8 cellular contexts compared by ENCODE assay signal in genomic region chrX:18984381-18985185, GRCh38. TPM values are rescaled to one million over a fixed set of nuclear protein-coding genes. Genes with fewer than 3 reads are reported as not detected.
A peak's percentile ranks its signal among the peaks of the same experiment; 100 is the strongest.
DNase-seq lines count a peak whose midpoint lies in the region; ATAC-seq and TF ChIP-seq lines count a peak whose summit lies in the region.

No MANE protein-coding gene starts in this region.

- DNase-seq in GM10248 (ENCODE audit: extremely low spot score) (peak; percentile 88), HFFc6 (peak; percentile 55), NAMALWA (ENCODE audit: low spot score) (peak; percentile 85), SJSA1 (ENCODE audit: low read depth in 1 of 2, low spot score in 2 of 2) (peak; percentile 77 to 90), germinal center (ENCODE audit: low spot score) (peak; percentile 89), omental fat pad (ENCODE audit: low spot score) (peak; percentile 36)
- peak; percentile 86 for DNase-seq in activated naive CD4-positive, alpha-beta T cell treated with anti-CD3 and anti-CD28 coated beads, Interleukin-2, amount 10 ng/mL, durations not matched to agents 7 days and 5 days

- peaks cover 26% of the 10 kb centered on the region for H3K4me1 Mint-ChIP-seq in HFFc6 (ENCODE audit: low read depth)
- peaks cover 21% of the 10 kb centered on the region for H3K4me1 Mint-ChIP-seq in activated naive CD4-positive, alpha-beta T cell treated with anti-CD3 and anti-CD28 coated beads, Interleukin-2, amount 10 ng/mL, durations not matched to agents 7 days and 5 days

- H3K9me3 ChIP-seq in SJSA1 (replicated peaks) (no peaks in the 10 kb centered on the region), thymus (ENCODE audit: control insufficient read depth) (no peaks in the 10 kb centered on the region)

- H3K4me1 ChIP-seq in SJSA1 (replicated peaks) (peaks cover 9% of the 10 kb centered on the region), thymus (ENCODE audit: control insufficient read depth, insufficient read depth, low read length) (peaks cover 8% of the 10 kb centered on the region)

- peak; percentile 95 for ATAC-seq in omental fat pad (ENCODE audit: low FRiP score)

- H3K4me3 ChIP-seq in SJSA1 (peak overlapping the region; percentile 82), thymus (ENCODE audit: low read length) (peak overlapping the region; percentile 71)

- H3K27me3 ChIP-seq in SJSA1 (replicated peaks) (no peaks in the 10 kb centered on the region), thymus (ENCODE audit: control insufficient read depth, insufficient read depth) (no peaks in the 10 kb centered on the region)

- peak overlapping the region; percentile 88 for H3K27ac Mint-ChIP-seq in HFFc6
- H3K27ac Mint-ChIP-seq in activated naive CD4-positive, alpha-beta T cell treated with anti-CD3 and anti-CD28 coated beads, Interleukin-2, amount 10 ng/mL, durations not matched to agents 7 days and 5 days, result peak overlapping the region; percentile 89

- H3K36me3 ChIP-seq in SJSA1 (no peaks in the 10 kb centered on the region), thymus (ENCODE audit: control insufficient read depth, insufficient read depth) (no peaks in the 10 kb centered on the region)

- H3K4me3 Mint-ChIP-seq in HFFc6, result peak overlapping the region; percentile 92
- peak overlapping the region; percentile 82 for H3K4me3 Mint-ChIP-seq in activated naive CD4-positive, alpha-beta T cell treated with anti-CD3 and anti-CD28 coated beads, Interleukin-2, amount 10 ng/mL, durations not matched to agents 7 days and 5 days

- no peaks in the 10 kb centered on the region for H3K9me3 Mint-ChIP-seq in HFFc6
- no peaks in the 10 kb centered on the region for H3K9me3 Mint-ChIP-seq in activated naive CD4-positive, alpha-beta T cell treated with anti-CD3 and anti-CD28 coated beads, Interleukin-2, amount 10 ng/mL, durations not matched to agents 7 days and 5 days

- H3K27ac ChIP-seq in SJSA1, result peak overlapping the region; percentile 87
- H3K27ac ChIP-seq in thymus (ENCODE audit: low read depth), result peak overlapping the region; percentile 85

- CTCF ChIA-PET in GM10248 (lab: Yijun Ruan, JAX), result interaction anchor here (2.1 kb wide), 1 partner anchor 11 kb away, joined by 8 read pairs; no protein-coding TSS in a partner anchor
- CTCF ChIA-PET in activated naive CD4-positive, alpha-beta T cell treated with anti-CD3 and anti-CD28 coated beads, Interleukin-2, amount 10 ng/mL, durations not matched to agents 7 days and 5 days (lab: Charles Lee), result no interaction called here

- H3K36me3 Mint-ChIP-seq in HFFc6 (ENCODE audit: low read depth), result no peaks in the 10 kb centered on the region; the same call in 1 of the 2 replicates
- H3K36me3 Mint-ChIP-seq in activated naive CD4-positive, alpha-beta T cell treated with anti-CD3 and anti-CD28 coated beads, Interleukin-2, amount 10 ng/mL, durations not matched to agents 7 days and 5 days, result no peaks in the 10 kb centered on the region

- TF ChIP-seq CTCF in GM10248 (IDR thresholded peaks at IDR 0.05; ENCODE audit: control extremely low read depth, extremely low read depth, low read depth, missing control alignments), result peak; percentile 10
- TF ChIP-seq CTCF in HFFc6 (IDR thresholded peaks at IDR 0.05), result peak; percentile 73
- TF ChIP-seq CTCF in omental fat pad (IDR thresholded peaks at IDR 0.05), result no peak

- H3K27me3 Mint-ChIP-seq in HFFc6 (ENCODE audit: insufficient read depth), result peaks cover 2% of the 10 kb centered on the region; the same call in 1 of the 2 replicates
- no peaks in the 10 kb centered on the region for H3K27me3 Mint-ChIP-seq in activated naive CD4-positive, alpha-beta T cell treated with anti-CD3 and anti-CD28 coated beads, Interleukin-2, amount 10 ng/mL, durations not matched to agents 7 days and 5 days

- POLR2A ChIA-PET in GM10248 (lab: Yijun Ruan, JAX), result no interaction called here

- under 1% methylated on average over 68 of the region's 71 CpGs for WGBS in thymus

RNA-seq across cellular contexts. Expression of gene PHKA2, which starts 0.7 kb away (rescaled TPM):
- 10 to 100 TPM; 12.2 to 18.2 (median 16.9) TPM for total RNA-seq in HFFc6 (2021; fragmentation: NEBNext Ultra II Directional; extraction: Animal tissue kit (Norgen Biotek cat#: 25700))
- 6.0 and 10.8 TPM in 2 replicates for total RNA-seq in SJSA1 (2014; rRNA removed; shearing (Covaris generic))
- 10 to 100 TPM; 18.4 to 30.6 (median 19.9) TPM for total RNA-seq in omental fat pad
- polyA plus RNA-seq in thymus, result 35.0 TPM

Comparison
In these comparisons a context has a peak if more than half of its experiments do, and no peak if none do; other contexts are left out.
1. Peak in every context shown above with its lines: DNase-seq, ATAC-seq, H3K4me3 ChIP-seq and H3K27ac ChIP-seq.
2. DNase-seq: peak in every context shown above with its lines; median percentile 89 in germinal center; 88 in GM10248; 86 in activated naive CD4-positive, alpha-beta T cell treated with anti-CD3 and anti-CD28 coated beads, Interleukin-2, amount 10 ng/mL, durations not matched to agents 7 days and 5 days; 85 in NAMALWA; 84 in SJSA1; 55 in HFFc6; 36 in omental fat pad.
3. CTCF ChIP-seq: peak in GM10248 (single experiment) and HFFc6 (single experiment); none in omental fat pad (0 of 3).